ENCODE assay signal across 1 cellular context in the genomic region with DNA sequence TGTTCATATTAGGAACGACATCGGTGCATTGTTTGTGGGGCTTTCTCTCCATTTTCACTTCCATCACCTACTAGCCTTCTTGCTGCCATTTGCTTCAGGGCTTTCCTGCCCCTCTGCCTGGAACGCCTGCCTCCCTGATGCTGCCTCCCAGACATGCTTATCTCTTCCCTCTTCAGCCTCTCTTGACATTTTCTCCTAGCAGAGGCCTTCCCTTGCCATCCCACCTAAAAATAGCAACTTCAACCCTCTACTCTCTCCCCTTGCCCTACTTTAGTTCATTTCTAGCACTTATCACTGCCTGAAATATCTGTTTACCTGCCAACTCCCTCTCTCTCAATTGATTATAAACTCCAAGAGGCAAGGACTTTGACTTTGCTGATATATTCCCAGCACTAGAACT.
TF ChIP-seq lines count a peak whose summit lies in the region.

No MANE protein-coding gene starts in this region.

TF ChIP-seq in H1, 55 proteins besides CTCF, POLR2A, EP300 and RAD21 (continued from another document):
- TF ChIP-seq, protein P1, sequence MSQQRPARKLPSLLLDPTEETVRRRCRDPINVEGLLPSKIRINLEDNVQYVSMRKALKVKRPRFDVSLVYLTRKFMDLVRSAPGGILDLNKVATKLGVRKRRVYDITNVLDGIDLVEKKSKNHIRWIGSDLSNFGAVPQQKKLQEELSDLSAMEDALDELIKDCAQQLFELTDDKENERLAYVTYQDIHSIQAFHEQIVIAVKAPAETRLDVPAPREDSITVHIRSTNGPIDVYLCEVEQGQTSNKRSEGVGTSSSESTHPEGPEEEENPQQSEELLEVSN (IDR thresholded peaks at IDR 0.05) = no peak
- no peak for TF ChIP-seq TEAD4 (IDR thresholded peaks at IDR 0.05; ENCODE audit: low read depth, low read length)
- no peak for TF ChIP-seq SRF (IDR thresholded peaks at IDR 0.05; ENCODE audit: low read depth, low read length)
- TF ChIP-seq RBBP5 (IDR thresholded peaks at IDR 0.05; ENCODE audit: borderline replicate concordance, low read depth, low read length) = no peak
